8 cellular contexts compared by ENCODE assay signal in the genomic region with DNA sequence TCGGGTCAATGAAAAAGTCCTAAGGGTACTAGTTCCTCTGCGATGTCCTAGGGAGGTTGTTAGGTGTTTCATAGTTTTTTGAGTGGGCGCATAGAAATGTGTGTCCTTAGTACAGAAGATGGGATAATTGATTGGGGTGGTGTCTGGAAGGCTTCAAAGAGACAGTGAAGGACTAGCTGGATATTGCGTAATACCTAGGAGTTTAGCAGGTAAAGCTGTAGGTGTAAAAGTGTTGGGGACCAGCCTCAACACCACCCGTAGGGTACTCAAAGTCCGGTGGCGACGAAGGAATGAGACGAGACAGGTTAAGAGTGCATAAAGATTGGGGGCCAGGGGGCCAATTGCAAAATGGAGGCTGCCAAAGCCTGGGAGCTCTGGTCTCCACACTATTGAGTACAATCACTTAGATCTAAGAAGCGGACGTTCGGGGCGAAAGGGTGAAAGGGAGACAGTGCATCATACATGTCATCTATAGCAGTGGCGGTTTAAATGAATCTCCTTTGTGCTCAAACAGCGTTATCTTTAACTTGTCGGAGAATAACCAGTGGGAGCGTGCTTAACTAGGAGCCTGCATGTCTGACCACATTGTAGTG. TPM values are rescaled to one million over a fixed set of nuclear protein-coding genes. Genes with fewer than 3 reads are reported as not detected.
DNase-seq lines count a peak whose midpoint lies in the region; ATAC-seq lines count a peak whose summit lies in the region.

No MANE protein-coding gene starts in this region.

- DNase-seq in DMS53 (lab: John Stamatoyannopoulos, UW) (peak; percentile 36), DMS53 treated with DMSO at 0.1 percent for 48 hours (lab: John Stamatoyannopoulos, UW; ENCODE audit: unreplicated experiment) (no peak), iPS-NIHi7 (ENCODE audit: extremely low spot score) (no peak), posterior vena cava (ENCODE audit: low spot score) (no peak), pons (ENCODE audit: low spot score) (no peak)
- no peak for DNase-seq in activated CD4-positive, alpha-beta memory T cell treated with anti-CD3 and anti-CD28 coated beads, Interleukin-2, amount 10 ng/mL, durations not matched to agents 7 days and 5 days
- DNase-seq in stimulated activated effector memory CD8-positive, alpha-beta T cell treated with anti-CD3 and anti-CD28 coated beads, Interleukin-12 subunit alpha, Interleukin-12 subunit beta, amount 100 ng/mL, for 72 hours (ENCODE audit: low spot score in 2 of 2) = no peak

- H3K4me3 ChIP-seq in iPS-11a (ENCODE audit: low read depth, low read length) = peak overlapping the region; percentile 91

- no peak for ATAC-seq in stimulated activated effector memory CD8-positive, alpha-beta T cell treated with anti-CD3 and anti-CD28 coated beads, Interleukin-12 subunit alpha, Interleukin-12 subunit beta, amount 100 ng/mL, for 72 hours

- peak overlapping the region; percentile 64 for H3K27ac Mint-ChIP-seq in activated CD4-positive, alpha-beta memory T cell treated with anti-CD3 and anti-CD28 coated beads, Interleukin-2, amount 10 ng/mL, durations not matched to agents 7 days and 5 days
- peak overlapping the region; percentile 99 for H3K27ac Mint-ChIP-seq in stimulated activated effector memory CD8-positive, alpha-beta T cell treated with anti-CD3 and anti-CD28 coated beads, Interleukin-12 subunit alpha, Interleukin-12 subunit beta, amount 100 ng/mL, for 72 hours

- intact Hi-C loops in posterior vena cava (cut with DNase I) = no loop called here

- CTCF ChIA-PET in activated CD4-positive, alpha-beta memory T cell treated with anti-CD3 and anti-CD28 coated beads, Interleukin-2, amount 10 ng/mL, durations not matched to agents 7 days and 5 days (lab: Charles Lee) = interaction anchor here (1.4 kb wide), 1 partner anchor 10 kb away, joined by 5 read pairs; no protein-coding TSS in a partner anchor

- no peaks in the 10 kb centered on the region for H3K9me3 Mint-ChIP-seq in activated CD4-positive, alpha-beta memory T cell treated with anti-CD3 and anti-CD28 coated beads, Interleukin-2, amount 10 ng/mL, durations not matched to agents 7 days and 5 days
- H3K9me3 Mint-ChIP-seq in stimulated activated effector memory CD8-positive, alpha-beta T cell treated with anti-CD3 and anti-CD28 coated beads, Interleukin-12 subunit alpha, Interleukin-12 subunit beta, amount 100 ng/mL, for 72 hours = no peaks in the 10 kb centered on the region

- peak overlapping the region; percentile 99 for H3K4me3 Mint-ChIP-seq in activated CD4-positive, alpha-beta memory T cell treated with anti-CD3 and anti-CD28 coated beads, Interleukin-2, amount 10 ng/mL, durations not matched to agents 7 days and 5 days
- peak overlapping the region; percentile 91 for H3K4me3 Mint-ChIP-seq in stimulated activated effector memory CD8-positive, alpha-beta T cell treated with anti-CD3 and anti-CD28 coated beads, Interleukin-12 subunit alpha, Interleukin-12 subunit beta, amount 100 ng/mL, for 72 hours

- H3K27me3 Mint-ChIP-seq in activated CD4-positive, alpha-beta memory T cell treated with anti-CD3 and anti-CD28 coated beads, Interleukin-2, amount 10 ng/mL, durations not matched to agents 7 days and 5 days = no peaks in the 10 kb centered on the region

- POLR2A ChIA-PET in activated CD4-positive, alpha-beta memory T cell treated with anti-CD3 and anti-CD28 coated beads, Interleukin-2, amount 10 ng/mL, durations not matched to agents 7 days and 5 days (lab: Charles Lee) = interaction anchor here (0.6 to 3.7 kb wide), 5 partner anchors 8 to 33 kb away, joined by 3 to 43 read pairs (median 4); no protein-coding TSS in a partner anchor

- H3K36me3 Mint-ChIP-seq in activated CD4-positive, alpha-beta memory T cell treated with anti-CD3 and anti-CD28 coated beads, Interleukin-2, amount 10 ng/mL, durations not matched to agents 7 days and 5 days (ENCODE audit: low read depth) = peaks cover 22% of the 10 kb centered on the region
- H3K36me3 Mint-ChIP-seq in stimulated activated effector memory CD8-positive, alpha-beta T cell treated with anti-CD3 and anti-CD28 coated beads, Interleukin-12 subunit alpha, Interleukin-12 subunit beta, amount 100 ng/mL, for 72 hours = peaks cover 43% of the 10 kb centered on the region

- peaks cover 68% of the 10 kb centered on the region for H3K4me1 Mint-ChIP-seq in activated CD4-positive, alpha-beta memory T cell treated with anti-CD3 and anti-CD28 coated beads, Interleukin-2, amount 10 ng/mL, durations not matched to agents 7 days and 5 days
- H3K4me1 Mint-ChIP-seq in stimulated activated effector memory CD8-positive, alpha-beta T cell treated with anti-CD3 and anti-CD28 coated beads, Interleukin-12 subunit alpha, Interleukin-12 subunit beta, amount 100 ng/mL, for 72 hours = peaks cover 71% of the 10 kb centered on the region

RNA-seq across cellular contexts. Expression of gene TRMT44, which starts 1.0 kb away (rescaled TPM):
- 10 to 100 TPM; 15.7 to 17.8 TPM for total RNA-seq in activated CD4-positive, alpha-beta memory T cell treated with anti-CD3 and anti-CD28 coated beads, Interleukin-2, amount 10 ng/mL, durations not matched to agents 7 days and 5 days
- 10 to 100 TPM; 14.2 to 15.5 TPM for total RNA-seq in posterior vena cava

RNA-seq across cellular contexts. Expression of gene ACOX3, which starts 1.1 kb away (rescaled TPM):
- 10 to 100 TPM; 16.8 to 17.7 TPM for total RNA-seq in activated CD4-positive, alpha-beta memory T cell treated with anti-CD3 and anti-CD28 coated beads, Interleukin-2, amount 10 ng/mL, durations not matched to agents 7 days and 5 days
- 10 to 100 TPM; 29.7 to 36.8 TPM for total RNA-seq in posterior vena cava
